In genomic region chr3:12424635-12425319, GRCh38 we compare ENCODE assay signal across 1 cellular context.
TF ChIP-seq lines count a peak whose summit lies in the region.

No MANE protein-coding gene starts in this region.

TF ChIP-seq in SK-N-SH treated with all-trans-retinoic acid at 6 μM for 48 hours, 23 proteins besides CTCF, POLR2A, EP300 and RAD21 (continued from another document):
- peak; percentile 56; the same call in 1 of the 2 replicates for TF ChIP-seq TSHZ2 (CRISPR knock-in tag; IDR thresholded peaks at IDR 0.05)
